Comparison of ENCODE assay signal across 9 cellular contexts in genomic region chr19:47582320-47582909, GRCh38. TPM values are rescaled to one million over a fixed set of nuclear protein-coding genes. Genes with fewer than 3 reads are reported as not detected.
DNase-seq lines count a peak whose midpoint lies in the region; ATAC-seq, FAIRE-seq and TF ChIP-seq lines count a peak whose summit lies in the region.
"Had no signal": no experiment of that assay in that cellular context is flagged by ENCODE, and none has a peak within 500 bp of the region (broad histone marks: within the 10 kb centered on the region; RNA-seq: fewer than 3 reads in every experiment).

No MANE protein-coding gene starts in this region.

- TF ChIP-seq RAD21 in A549 (conservative IDR thresholded peaks at IDR 0.05 in 1 of 2, IDR thresholded peaks at IDR 0.05 in 1 of 2): no peak

- no peak for ATAC-seq in A549

- no peak for TF ChIP-seq POLR2A in A549 (IDR thresholded peaks at IDR 0.05; ENCODE audit: low read length)

- H3K9me3 ChIP-seq in A549: peaks cover 17% of the 10 kb centered on the region

- intact Hi-C loops in activated CD4-positive, alpha-beta memory T cell treated with anti-CD3 and anti-CD28 coated beads for 36 hours (cut with micrococcal nuclease): no loop called here
- intact Hi-C loops in posterior vena cava (cut with DNase I): loop anchor here in 1 of 2 donors (10.0 kb wide), 1 partner anchor 1398 kb away; no protein-coding TSS in a partner anchor

- H3K4me2 ChIP-seq in A549: peak overlapping the region; percentile 31; the same call in 1 of the 3 replicates

- peak overlapping the region; percentile 53 for H3K27ac Mint-ChIP-seq in activated CD4-positive, alpha-beta memory T cell treated with anti-CD3 and anti-CD28 coated beads for 36 hours

- no peaks in the 10 kb centered on the region for H3K4me1 ChIP-seq in A549

- no peaks in the 10 kb centered on the region for H3K27me3 Mint-ChIP-seq in activated CD4-positive, alpha-beta memory T cell treated with anti-CD3 and anti-CD28 coated beads for 36 hours

- FAIRE-seq in A549 (lab: Jason Lieb, UNC): no peak

- peak overlapping the region; percentile 18 for H3K4me3 Mint-ChIP-seq in activated CD4-positive, alpha-beta memory T cell treated with anti-CD3 and anti-CD28 coated beads for 36 hours

- CTCF ChIA-PET in A549 (lab: Yijun Ruan, JAX): no interaction called here
- CTCF ChIA-PET in activated CD4-positive, alpha-beta memory T cell treated with anti-CD3 and anti-CD28 coated beads for 36 hours (lab: Charles Lee): no interaction called here

- peaks cover 10% of the 10 kb centered on the region for H3K9me3 Mint-ChIP-seq in activated CD4-positive, alpha-beta memory T cell treated with anti-CD3 and anti-CD28 coated beads for 36 hours

- no peak overlapping the region for H3K4me3 ChIP-seq in A549
- peak overlapping the region; percentile 9 for H3K4me3 ChIP-seq in fibroblast of villous mesenchyme (ENCODE audit: low read depth, low read length)

- WGBS in A549 (ENCODE audit: missing lambda C conversion rate): 48% methylated on average over 6 of the region's 6 CpGs

- POLR2A ChIA-PET in A549 (lab: Yijun Ruan, JAX): no interaction called here
- POLR2A ChIA-PET in activated CD4-positive, alpha-beta memory T cell treated with anti-CD3 and anti-CD28 coated beads for 36 hours (lab: Charles Lee): no interaction called here

- TF ChIP-seq CTCF in A549 (IDR thresholded peaks at IDR 0.05) (no peak), fibroblast of villous mesenchyme (IDR thresholded peaks at IDR 0.05; ENCODE audit: insufficient read depth, low read depth, low read length) (no peak)

- no peak for TF ChIP-seq EP300 in A549 (IDR thresholded peaks at IDR 0.05)

- no peaks in the 10 kb centered on the region for H3K36me3 Mint-ChIP-seq in activated CD4-positive, alpha-beta memory T cell treated with anti-CD3 and anti-CD28 coated beads for 36 hours

- DNase-seq in A549 (ENCODE audit: low read depth in 1 of 2, low spot score in 1 of 2) (no peak), EH (ENCODE audit: low read depth) (peak; percentile 78), fibroblast of villous mesenchyme (ENCODE audit: low read depth) (peak; percentile 94), posterior vena cava (ENCODE audit: low spot score) (no peak), NK-92 (lab: John Stamatoyannopoulos, UW; ENCODE audit: unreplicated experiment) (no peak), NCI-H1436 (lab: John Stamatoyannopoulos, UW) (no peak)
- no peak for DNase-seq in activated CD4-positive, alpha-beta memory T cell treated with anti-CD3 and anti-CD28 coated beads for 36 hours
- no peak for DNase-seq in activated CD8-positive, alpha-beta memory T cell treated with anti-CD3 and anti-CD28 coated beads, Interleukin-2, amount 50 U/mL, for 48 hours
- DNase-seq: NCI-H1417 treated with DMSO at 0.1 percent for 48 hours had no signal

- H3K4me1 Mint-ChIP-seq in activated CD4-positive, alpha-beta memory T cell treated with anti-CD3 and anti-CD28 coated beads for 36 hours (ENCODE audit: low read depth): peaks cover 30% of the 10 kb centered on the region

- H3K27ac ChIP-seq in A549: no peak overlapping the region

TF ChIP-seq in A549, 52 proteins besides CTCF, POLR2A, EP300 and RAD21:
- no peak for TF ChIP-seq ZNF302 (CRISPR knock-in tag; IDR thresholded peaks at IDR 0.05)
- TF ChIP-seq RNF2 (IDR thresholded peaks at IDR 0.05; ENCODE audit: borderline replicate concordance, low read depth): no peak
- TF ChIP-seq CHD4 (IDR thresholded peaks at IDR 0.05; ENCODE audit: borderline replicate concordance): no peak
- TF ChIP-seq MAZ (IDR thresholded peaks at IDR 0.05; ENCODE audit: borderline replicate concordance, low read depth, low read length): no peak
- no peak for TF ChIP-seq ZC3H11A (IDR thresholded peaks at IDR 0.05)
- TF ChIP-seq USF2 (IDR thresholded peaks at IDR 0.05): no peak
- TF ChIP-seq RCOR1 (IDR thresholded peaks at IDR 0.05; ENCODE audit: low read depth, low read length): no peak
- no peak for TF ChIP-seq RFX5 (IDR thresholded peaks at IDR 0.05)
- TF ChIP-seq JUNB (IDR thresholded peaks at IDR 0.05): no peak
- no peak for TF ChIP-seq HMGXB4 (CRISPR knock-in tag; IDR thresholded peaks at IDR 0.05; ENCODE audit: borderline replicate concordance)
- no peak for TF ChIP-seq HES2 (IDR thresholded peaks at IDR 0.05)
- TF ChIP-seq ZFP36 (IDR thresholded peaks at IDR 0.05; ENCODE audit: borderline replicate concordance, partially characterized antibody): no peak
- TF ChIP-seq TP53 (CRISPR knock-in tag; IDR thresholded peaks at IDR 0.05): no peak
- no peak for TF ChIP-seq ZSCAN20 (CRISPR knock-in tag; IDR thresholded peaks at IDR 0.05)
- TF ChIP-seq MYC (IDR thresholded peaks at IDR 0.05; ENCODE audit: borderline replicate concordance, low read length): no peak
- no peak for TF ChIP-seq SMC3 (IDR thresholded peaks at IDR 0.05)
- TF ChIP-seq EHF (CRISPR knock-in tag; IDR thresholded peaks at IDR 0.05): no peak
- no peak for TF ChIP-seq PHF8 (IDR thresholded peaks at IDR 0.05; ENCODE audit: borderline replicate concordance, low read depth)
- TF ChIP-seq EHMT2 (IDR thresholded peaks at IDR 0.05; ENCODE audit: low read depth): no peak

RNA-seq across cellular contexts. Expression of gene ZNF541, which starts 9.5 kb away (rescaled TPM):
- polyA plus RNA-seq in A549 (2011; rRNA removed) (not detected in 2 replicates), A549 (2017; fragmentation: RNase III; extraction: RNeasy Plus Mini Kit Qiagen cat#74134 plus additional on column Dnase treatment) (not detected in 3 replicates)
- not detected in 2 replicates for polyA plus RNA-seq in A549 (2012; cell fraction: cytosol; rRNA removed)
- not detected in 2 replicates for polyA plus RNA-seq in A549 (2012; cell fraction: nucleus; rRNA removed)
- polyA minus RNA-seq in A549 (2011; rRNA and poly(A)+ RNA removed): not detected in 2 replicates
- under 1 TPM; 0.07 to 0.31 TPM for total RNA-seq in activated CD4-positive, alpha-beta memory T cell treated with anti-CD3 and anti-CD28 coated beads for 36 hours
- total RNA-seq in fibroblast of villous mesenchyme (under 0.01 TPM in 2 replicates), posterior vena cava (under 1 TPM; 0.19 to 0.24 TPM)

RNA-seq across cellular contexts. Expression of gene BICRA, which starts 26.5 kb away (rescaled TPM):
- polyA plus RNA-seq in A549 (2011; rRNA removed) (0.83 and 1.1 TPM in 2 replicates), A549 (2017; fragmentation: RNase III; extraction: RNeasy Plus Mini Kit Qiagen cat#74134 plus additional on column Dnase treatment) (12.4 to 14.6 TPM (median 12.4 TPM) in 3 replicates)
- polyA plus RNA-seq in A549 (2012; cell fraction: cytosol; rRNA removed): 2.2 and 3.6 TPM in 2 replicates
- 13.2 and 16.4 TPM in 2 replicates for polyA plus RNA-seq in A549 (2012; cell fraction: nucleus; rRNA removed)
- 5.8 and 9.0 TPM in 2 replicates for polyA minus RNA-seq in A549 (2011; rRNA and poly(A)+ RNA removed)
- 10 to 100 TPM; 11.9 to 14.0 TPM for total RNA-seq in activated CD4-positive, alpha-beta memory T cell treated with anti-CD3 and anti-CD28 coated beads for 36 hours
- total RNA-seq in fibroblast of villous mesenchyme (3.0 and 5.2 TPM in 2 replicates), posterior vena cava (10 to 100 TPM; 12.0 to 15.4 TPM)

Comparison
In these comparisons a context has a peak if more than half of its experiments do, and no peak if none do; other contexts are left out.
1. DNase-seq: peak in EH (single experiment) and fibroblast of villous mesenchyme (single experiment); none in A549 (0 of 2), activated CD4-positive, alpha-beta memory T cell treated with anti-CD3 and anti-CD28 coated beads for 36 hours (single experiment), posterior vena cava (single experiment), activated CD8-positive, alpha-beta memory T cell treated with anti-CD3 and anti-CD28 coated beads, Interleukin-2, amount 50 U/mL, for 48 hours (single experiment), NK-92 (single experiment) and NCI-H1436 (single experiment).